ENCODE assay signal across 8 cellular contexts in genomic region chr6:2111162-2111677, GRCh38.
DNase-seq lines count a peak whose midpoint lies in the region; ATAC-seq, FAIRE-seq and TF ChIP-seq lines count a peak whose summit lies in the region.

No MANE protein-coding gene starts in this region.

- no peaks in the 10 kb centered on the region for H3K27me3 ChIP-seq in ACC112 (ENCODE audit: insufficient read depth, low read length)
- no peaks in the 10 kb centered on the region for H3K27me3 ChIP-seq in upper lobe of right lung

- no peaks in the 10 kb centered on the region for H3K9me3 ChIP-seq in upper lobe of right lung

- DNase-seq in GM19239 (ENCODE audit: insufficient read length, low spot score): no peak
- DNase-seq in RPMI7951 (ENCODE audit: low read depth): peak; percentile 47
- peak; percentile 8 to 49 for DNase-seq in foreskin fibroblast
- no peak for DNase-seq in NCI-H446 treated with DMSO at 0.1 percent for 48 hours (lab: John Stamatoyannopoulos, UW)
- DNase-seq in activated CD4-positive, alpha-beta T cell treated with anti-CD3 and anti-CD28 coated beads, Interleukin-2, amount 50 U/mL, for 48 hours: no peak
- DNase-seq in upper lobe of right lung: no peak

- H3K36me3 ChIP-seq in ACC112 (ENCODE audit: insufficient read depth, low read length): no peaks in the 10 kb centered on the region
- H3K36me3 ChIP-seq in upper lobe of right lung: no peaks in the 10 kb centered on the region

- TF ChIP-seq CTCF in foreskin fibroblast (IDR thresholded peaks at IDR 0.05; ENCODE audit: low read depth, low read length): no peak
- no peak for TF ChIP-seq CTCF in upper lobe of right lung (IDR thresholded peaks at IDR 0.05)

- intact Hi-C loops in upper lobe of right lung (cut with DNase I): no loop called here

- FAIRE-seq in GM19239 (lab: Jason Lieb, UNC): peak; percentile 11

- no peaks in the 10 kb centered on the region for H3K79me2 ChIP-seq in ACC112 (ENCODE audit: control insufficient read depth, insufficient read depth, low read length, unreplicated experiment)

- ATAC-seq in HG02623 (IDR thresholded peaks at IDR 0.05; ENCODE audit: unreplicated experiment): no peak
- ATAC-seq in upper lobe of right lung: no peak

- H3K27ac ChIP-seq in ACC112 (ENCODE audit: low read depth, low read length) (peak overlapping the region; percentile 73), upper lobe of right lung (no peak overlapping the region)

- H3K4me3 ChIP-seq in ACC112 (ENCODE audit: low read depth, low read length): peak overlapping the region; percentile 58
- no peak overlapping the region for H3K4me3 ChIP-seq in foreskin fibroblast (ENCODE audit: low read depth in 1 of 2, low read length in 2 of 2)
- H3K4me3 ChIP-seq in upper lobe of right lung: no peak overlapping the region

- peak overlapping the region; percentile 4 for H2AFZ ChIP-seq in ACC112 (ENCODE audit: low read length, unreplicated experiment)

- H3K4me1 ChIP-seq in ACC112 (ENCODE audit: control insufficient read depth, insufficient read depth, low read length, unreplicated experiment) (peaks cover 16% of the 10 kb centered on the region), upper lobe of right lung (peaks cover 4% of the 10 kb centered on the region)

Comparison
In these comparisons a context has a peak if more than half of its experiments do, and no peak if none do; other contexts are left out.
1. DNase-seq: peak in RPMI7951 (single experiment) and foreskin fibroblast (2 of 2); none in GM19239 (single experiment), NCI-H446 treated with DMSO at 0.1 percent for 48 hours (single experiment), activated CD4-positive, alpha-beta T cell treated with anti-CD3 and anti-CD28 coated beads, Interleukin-2, amount 50 U/mL, for 48 hours (0 of 2) and upper lobe of right lung (single experiment).